1 cellular context compared by ENCODE assay signal in genomic region chr10:70478191-70479160, GRCh38.
TF ChIP-seq lines count a peak whose summit lies in the region.

PALD1 (plus strand) TSS chr10:70478767; CDS start chr10:70525952, 47,185 bp downstream.

TF ChIP-seq in GM12878, 131 proteins besides CTCF, POLR2A, EP300 and RAD21 (continued from another document):
- TF ChIP-seq ZNF687 (IDR thresholded peaks at IDR 0.05), result peak; percentile 60
- peak; percentile 80 for TF ChIP-seq PBX3 (IDR thresholded peaks at IDR 0.05; ENCODE audit: insufficient replicate concordance, low read depth, low read length)
- TF ChIP-seq SMC3 (IDR thresholded peaks at IDR 0.05; ENCODE audit: borderline replicate concordance, low read length), result no peak
- TF ChIP-seq NFIC (IDR thresholded peaks at IDR 0.05; ENCODE audit: low read depth, low read length), result no peak
- TF ChIP-seq NBN (IDR thresholded peaks at IDR 0.05), result no peak
- TF ChIP-seq E2F4 (IDR thresholded peaks at IDR 0.05; ENCODE audit: low read depth, low read length), result no peak
- 0 out of 2 replicates have a peak, but pooled peaks have one; percentile 25 for TF ChIP-seq MXI1 (IDR thresholded peaks at IDR 0.05; ENCODE audit: low read depth, low read length)
- TF ChIP-seq BRCA1 (IDR thresholded peaks at IDR 0.05; ENCODE audit: low read depth, low read length), result no peak
- no peak for TF ChIP-seq WRNIP1 (IDR thresholded peaks at IDR 0.05; ENCODE audit: borderline replicate concordance, low read depth, low read length)
- TF ChIP-seq SMAD5 (IDR thresholded peaks at IDR 0.05; ENCODE audit: low read depth), result no peak
- TF ChIP-seq STAT3 (IDR thresholded peaks at IDR 0.05; ENCODE audit: low read depth, low read length), result no peak
